ENCODE assay signal across 8 cellular contexts in genomic region chr12:57590536-57590891, GRCh38. TPM values are rescaled to one million over a fixed set of nuclear protein-coding genes. Genes with fewer than 3 reads are reported as not detected.
DNase-seq lines count a peak whose midpoint lies in the region; ATAC-seq, FAIRE-seq and TF ChIP-seq lines count a peak whose summit lies in the region.

No MANE protein-coding gene starts in this region.

- H3K9ac ChIP-seq in fibroblast of lung (ENCODE audit: insufficient read depth, low read length), result peak overlapping the region; percentile 48

- H3K4me2 ChIP-seq in fibroblast of lung (ENCODE audit: extremely low read depth, insufficient read depth, low read length), result peak overlapping the region; percentile 91

- ATAC-seq in RWPE2 (ENCODE audit: low read depth) (no peak), gastrocnemius medialis (no peak)

- H3K27ac ChIP-seq in RWPE2 (ENCODE audit: poor library complexity, severe bottlenecking), result peak overlapping the region; percentile 43
- no peak overlapping the region for H3K27ac ChIP-seq in fibroblast of lung (ENCODE audit: insufficient read depth, low read length)
- peak overlapping the region; percentile 66 to 79 (median 76) for H3K27ac ChIP-seq in gastrocnemius medialis

- in situ Hi-C loops in gastrocnemius medialis (cut with MboI; ENCODE audit: low sequenced_read_pairs in 4 of 4), result no loop called here

- peak; percentile 14 for DNase-seq in GM20000 (ENCODE audit: low spot score)
- DNase-seq in RWPE2 (ENCODE audit: low spot score), result no peak
- DNase-seq in fibroblast of lung (ENCODE audit: low read depth in 2 of 2), result no peak
- no peak for DNase-seq in gastrocnemius medialis
- DNase-seq in frontal cortex (ENCODE audit: low spot score in 2 of 2), result no peak
- DNase-seq in Kasumi-1 (lab: John Stamatoyannopoulos, UW), result no peak
- no peak for DNase-seq in cerebellum (ENCODE audit: low spot score)
- no peak for DNase-seq in activated CD4-positive, alpha-beta T cell treated with anti-CD3 and anti-CD28 coated beads for 1 hour

- intact Hi-C loops in gastrocnemius medialis (cut with DNase I; ENCODE audit: low total_unique reads), result loop anchor here (2.0 kb wide), 1 partner anchor 104 kb away; the partner anchor contains the start of gene OS9

- peaks cover 13% of the 10 kb centered on the region for H3K4me1 ChIP-seq in RWPE2 (ENCODE audit: insufficient read depth, poor library complexity, severe bottlenecking)
- H3K4me1 ChIP-seq in fibroblast of lung (ENCODE audit: control insufficient read depth, extremely low read depth, insufficient read depth, low read length), result peaks cover 5% of the 10 kb centered on the region
- H3K4me1 ChIP-seq in gastrocnemius medialis, result peaks cover 8 to 13% of the 10 kb centered on the region in 2 donors

- no peak for TF ChIP-seq POLR2A in gastrocnemius medialis (IDR thresholded peaks at IDR 0.05)

- FAIRE-seq in frontal cortex (lab: Jason Lieb, UNC), result no peak

- no peaks in the 10 kb centered on the region for H4K20me1 ChIP-seq in fibroblast of lung (ENCODE audit: control insufficient read depth, extremely low read depth, insufficient read depth, low read length)

- H3K36me3 ChIP-seq in RWPE2 (ENCODE audit: low read depth) (peaks cover 16% of the 10 kb centered on the region), fibroblast of lung (ENCODE audit: control insufficient read depth, insufficient read depth, low read length) (no peaks in the 10 kb centered on the region), gastrocnemius medialis (peaks cover 0 to 4% of the 10 kb centered on the region in 2 donors)

- H3K27me3 ChIP-seq in RWPE2 (ENCODE audit: insufficient read depth, poor library complexity, severe bottlenecking) (no peaks in the 10 kb centered on the region), fibroblast of lung (ENCODE audit: control insufficient read depth, insufficient read depth, low read length) (peaks cover 6% of the 10 kb centered on the region), gastrocnemius medialis (no peaks in the 10 kb centered on the region)

- no peaks in the 10 kb centered on the region for H3K9me3 ChIP-seq in RWPE2 (ENCODE audit: severe bottlenecking)
- H3K9me3 ChIP-seq in fibroblast of lung (ENCODE audit: control insufficient read depth, insufficient read depth, low read depth, low read length), result no peaks in the 10 kb centered on the region
- no peaks in the 10 kb centered on the region for H3K9me3 ChIP-seq in gastrocnemius medialis

- H3K4me3 ChIP-seq in RWPE2 (ENCODE audit: severe bottlenecking) (peak overlapping the region; percentile 77), fibroblast of lung (replicated peaks in 1 of 4; ENCODE audit: control extremely low read depth in 1 of 4, insufficient read depth in 1 of 4, low read depth in 3 of 4, low read length in 4 of 4) (peak overlapping the region; percentile 68 to 87 (median 78)), gastrocnemius medialis (peak overlapping the region; percentile 79 to 94 (median 86))

- H2AFZ ChIP-seq in fibroblast of lung (ENCODE audit: low read length), result peak overlapping the region; percentile 88

- H3K79me2 ChIP-seq in fibroblast of lung (ENCODE audit: control insufficient read depth, insufficient read depth, low read length), result no peaks in the 10 kb centered on the region

- no peak for TF ChIP-seq CTCF in GM20000 (IDR thresholded peaks at IDR 0.05; ENCODE audit: extremely low read depth, missing control alignments)
- no peak for TF ChIP-seq CTCF in RWPE2 (IDR thresholded peaks at IDR 0.05; ENCODE audit: poor library complexity, severe bottlenecking)
- TF ChIP-seq CTCF in fibroblast of lung (conservative IDR thresholded peaks at IDR 0.05 in 1 of 2, IDR thresholded peaks at IDR 0.05 in 1 of 2; ENCODE audit: low read depth in 1 of 2, low read length in 2 of 2), result no peak
- no peak for TF ChIP-seq CTCF in gastrocnemius medialis (IDR thresholded peaks at IDR 0.05 in 4 of 5, conservative IDR thresholded peaks at IDR 0.05 in 1 of 5)

RNA-seq across cellular contexts. Expression of gene PIP4K2C, which starts 0.5 kb away (rescaled TPM):
- total RNA-seq in fibroblast of lung (9.0 and 11.9 TPM in 2 replicates), gastrocnemius medialis (10 to 100 TPM; 11.2 to 22.0 (median 14.6) TPM), frontal cortex (11.0 TPM), cerebellum (13.6 TPM)
- 24.3 and 25.2 TPM in 2 replicates for polyA plus RNA-seq in fibroblast of lung
- polyA plus RNA-seq in fibroblast of lung (2012), result 14.0 and 14.1 TPM in 2 replicates
- 17.0 and 21.8 TPM in 2 replicates for polyA minus RNA-seq in fibroblast of lung (ENCODE audit: low replicate concordance)

RNA-seq across cellular contexts. Expression of gene DTX3, which starts 14.1 kb away (rescaled TPM):
- total RNA-seq in fibroblast of lung (16.4 and 30.4 TPM in 2 replicates), gastrocnemius medialis (10 to 100 TPM in 1 of 4 donors, 1 to 10 TPM in 3; 3.5 to 13.8 (median 6.8) TPM), frontal cortex (51.4 TPM), cerebellum (49.6 TPM)
- polyA plus RNA-seq in fibroblast of lung, result 12.1 and 17.3 TPM in 2 replicates
- 11.3 and 15.0 TPM in 2 replicates for polyA plus RNA-seq in fibroblast of lung (2012)
- 20.3 and 33.1 TPM in 2 replicates for polyA minus RNA-seq in fibroblast of lung (ENCODE audit: low replicate concordance)

RNA-seq across cellular contexts. Expression of gene ARHGEF25, which starts 20.7 kb away (rescaled TPM):
- total RNA-seq in fibroblast of lung (34.4 and 40.0 TPM in 2 replicates), gastrocnemius medialis (1 to 10 TPM; 1.9 to 3.3 (median 2.4) TPM), frontal cortex (38.3 TPM), cerebellum (25.7 TPM)
- 12.1 and 15.7 TPM in 2 replicates for polyA plus RNA-seq in fibroblast of lung
- 13.0 and 19.1 TPM in 2 replicates for polyA plus RNA-seq in fibroblast of lung (2012)
- 11.7 and 20.1 TPM in 2 replicates for polyA minus RNA-seq in fibroblast of lung (ENCODE audit: low replicate concordance)

RNA-seq across cellular contexts. Expression of gene KIF5A, which starts 40.7 kb away (rescaled TPM):
- total RNA-seq in fibroblast of lung (0.51 and 1.3 TPM in 2 replicates), gastrocnemius medialis (under 1 TPM in 2 of 4 donors, not detected in 2; 0.09 to 0.36 TPM), frontal cortex (42.8 TPM), cerebellum (51.7 TPM)
- polyA plus RNA-seq in fibroblast of lung, result 0.53 and 0.89 TPM in 2 replicates
- polyA plus RNA-seq in fibroblast of lung (2012), result 0.37 and 0.76 TPM in 2 replicates
- 0.19 and 3.7 TPM in 2 replicates for polyA minus RNA-seq in fibroblast of lung (ENCODE audit: low replicate concordance)

RNA-seq across cellular contexts. Expression of gene B4GALNT1, which starts 42.5 kb away (rescaled TPM):
- 0.51 and 2.3 TPM in 2 replicates for total RNA-seq in fibroblast of lung
- 1.3 and 3.4 TPM in 2 replicates for polyA plus RNA-seq in fibroblast of lung
- 1.1 and 3.2 TPM in 2 replicates for polyA plus RNA-seq in fibroblast of lung (2012)
- 1.4 and 24.5 TPM in 2 replicates for polyA minus RNA-seq in fibroblast of lung (ENCODE audit: low replicate concordance)
- total RNA-seq in gastrocnemius medialis, result 10 to 100 TPM; 13.2 to 25.5 (median 16.6) TPM
- total RNA-seq in frontal cortex, result 37.5 TPM
- 36.3 TPM for total RNA-seq in cerebellum
